19 cellular contexts compared by ENCODE assay signal in genomic region chr11:57729479-57729878, GRCh38. TPM values are rescaled to one million over a fixed set of nuclear protein-coding genes. Genes with fewer than 3 reads are reported as not detected.
DNase-seq lines count a peak whose midpoint lies in the region; ATAC-seq and TF ChIP-seq lines count a peak whose summit lies in the region.
"Had no signal": no experiment of that assay in that cellular context is flagged by ENCODE, and none has a peak within 500 bp of the region (broad histone marks: within the 10 kb centered on the region; RNA-seq: fewer than 3 reads in every experiment).

No MANE protein-coding gene starts in this region.

- H3K27ac Mint-ChIP-seq in IgD-negative memory B cell (peak overlapping the region in 2 of 3 donors; percentile 33 to 75), activated B cell treated with CpG ODN at 0.5 μM for 24 hours (peak overlapping the region; percentile 50), nephron progenitor cell (peak overlapping the region; percentile 39), progenitor cell of endocrine pancreas (no peak overlapping the region)

- H3K4me3 Mint-ChIP-seq in IgD-negative memory B cell, result peak overlapping the region in 3 of 4 donors; percentile 3 to 79 (median 75)
- H3K4me3 Mint-ChIP-seq in activated B cell treated with CpG ODN at 0.5 μM for 24 hours, result no peak overlapping the region
- H3K4me3 Mint-ChIP-seq in nephron progenitor cell, result no peak overlapping the region
- H3K4me3 Mint-ChIP-seq in progenitor cell of endocrine pancreas (ENCODE audit: low read depth), result no peak overlapping the region
- H3K4me3 Mint-ChIP-seq: CD4-positive, CD25-positive, alpha-beta regulatory T cell; T-cell had no signal

- no peaks in the 10 kb centered on the region for H3K9me3 Mint-ChIP-seq in IgD-negative memory B cell
- H3K9me3 Mint-ChIP-seq in activated B cell treated with CpG ODN at 0.5 μM for 24 hours, result no peaks in the 10 kb centered on the region
- H3K9me3 Mint-ChIP-seq in nephron progenitor cell, result no peaks in the 10 kb centered on the region
- no peaks in the 10 kb centered on the region for H3K9me3 Mint-ChIP-seq in progenitor cell of endocrine pancreas (ENCODE audit: low read depth)
- H3K9me3 Mint-ChIP-seq: CD4-positive, CD25-positive, alpha-beta regulatory T cell; T-cell had no signal

- ATAC-seq in GM21529 (IDR thresholded peaks at IDR 0.05; ENCODE audit: unreplicated experiment) (peak; percentile 62), activated B cell treated with CpG ODN at 0.5 μM for 24 hours (ENCODE audit: low read depth) (peak; percentile 58), GM19395 (IDR thresholded peaks at IDR 0.05; ENCODE audit: unreplicated experiment) (no peak)
- ATAC-seq: T-cell had no signal

- CTCF ChIA-PET in activated B cell treated with CpG ODN at 0.5 μM for 24 hours (lab: Charles Lee), result no interaction called here

- H3K36me3 Mint-ChIP-seq in IgD-negative memory B cell, result no peaks in the 10 kb centered on the region
- H3K36me3 Mint-ChIP-seq in activated B cell treated with CpG ODN at 0.5 μM for 24 hours (ENCODE audit: low read depth), result peaks cover 22% of the 10 kb centered on the region
- peaks cover 48% of the 10 kb centered on the region for H3K36me3 Mint-ChIP-seq in nephron progenitor cell (ENCODE audit: low read depth)
- H3K36me3 Mint-ChIP-seq in progenitor cell of endocrine pancreas (ENCODE audit: insufficient read depth), result peaks cover 4% of the 10 kb centered on the region
- H3K36me3 Mint-ChIP-seq: T-cell had no signal

- H3K27me3 Mint-ChIP-seq in IgD-negative memory B cell, result no peaks in the 10 kb centered on the region
- no peaks in the 10 kb centered on the region for H3K27me3 Mint-ChIP-seq in activated B cell treated with CpG ODN at 0.5 μM for 24 hours
- H3K27me3 Mint-ChIP-seq in nephron progenitor cell (ENCODE audit: low read depth, poor library complexity), result peaks cover 7% of the 10 kb centered on the region
- no peaks in the 10 kb centered on the region for H3K27me3 Mint-ChIP-seq in progenitor cell of endocrine pancreas
- H3K27me3 Mint-ChIP-seq: CD4-positive, CD25-positive, alpha-beta regulatory T cell; T-cell had no signal

- intact Hi-C loops in activated B cell treated with CpG ODN at 0.5 μM for 24 hours (cut with micrococcal nuclease), result no loop called here

- TF ChIP-seq CTCF in activated B cell treated with CpG ODN at 0.5 μM for 24 hours (IDR thresholded peaks at IDR 0.05), result no peak
- TF ChIP-seq CTCF in nephron progenitor cell (IDR thresholded peaks at IDR 0.05), result no peak
- no peak for TF ChIP-seq CTCF in progenitor cell of endocrine pancreas (IDR thresholded peaks at IDR 0.05; ENCODE audit: unreplicated experiment)

- POLR2A ChIA-PET in activated B cell treated with CpG ODN at 0.5 μM for 24 hours (lab: Charles Lee), result interaction anchor here (0.7 to 1.5 kb wide), 3 partner anchors 12 to 17 kb away, joined by 3 to 5 read pairs (median 5); partner anchors contain the start of genes MED19, SELENOH and TMX2

- no peak for DNase-seq in activated B cell treated with CpG ODN at 0.5 μM for 24 hours
- no peak for DNase-seq in nephron progenitor cell
- DNase-seq in progenitor cell of endocrine pancreas (ENCODE audit: low spot score, unreplicated experiment), result no peak
- DNase-seq in activated CD4-positive, alpha-beta T cell treated with anti-CD3 and anti-CD28 coated beads for 4 hours, result no peak
- DNase-seq: CD4-positive, CD25-positive, alpha-beta regulatory T cell; DMS53; KG1; MG63; NCI-H2029; NCI-H69; NK-92 treated with Interleukin-12 subunit alpha and Interleukin-12 subunit beta, amount 100 ng/mL, for 24 hours; PC-9; T-cell had no signal

- peaks cover 12 to 13% (median 12%) of the 10 kb centered on the region in 3 donors for H3K4me1 Mint-ChIP-seq in IgD-negative memory B cell
- peaks cover 10% of the 10 kb centered on the region for H3K4me1 Mint-ChIP-seq in activated B cell treated with CpG ODN at 0.5 μM for 24 hours
- peaks cover 11% of the 10 kb centered on the region for H3K4me1 Mint-ChIP-seq in nephron progenitor cell
- H3K4me1 Mint-ChIP-seq in progenitor cell of endocrine pancreas (ENCODE audit: low read depth), result no peaks in the 10 kb centered on the region

RNA-seq across cellular contexts. Expression of gene SELENOH, which starts 11.8 kb away (rescaled TPM):
- polyA plus RNA-seq in IgD-negative memory B cell, result 324 TPM
- total RNA-seq in activated B cell treated with CpG ODN at 0.5 μM for 24 hours (210 and 224 TPM in 2 replicates), progenitor cell of endocrine pancreas (206 and 223 TPM in 2 replicates)

RNA-seq across cellular contexts. Expression of gene TMX2, which starts 17.1 kb away (rescaled TPM):
- 76.1 TPM for polyA plus RNA-seq in IgD-negative memory B cell
- total RNA-seq in activated B cell treated with CpG ODN at 0.5 μM for 24 hours, result 53.2 and 53.3 TPM in 2 replicates
- 82.7 and 82.9 TPM in 2 replicates for total RNA-seq in progenitor cell of endocrine pancreas

RNA-seq across cellular contexts. Expression of gene MED19, which starts 17.5 kb away (rescaled TPM):
- 15.4 TPM for polyA plus RNA-seq in IgD-negative memory B cell
- total RNA-seq in activated B cell treated with CpG ODN at 0.5 μM for 24 hours, result 14.6 and 14.8 TPM in 2 replicates
- total RNA-seq in progenitor cell of endocrine pancreas, result 24.2 and 24.4 TPM in 2 replicates

RNA-seq across cellular contexts. Expression of gene BTBD18, which starts 22.1 kb away (rescaled TPM):
- 0.23 TPM for polyA plus RNA-seq in IgD-negative memory B cell
- total RNA-seq in activated B cell treated with CpG ODN at 0.5 μM for 24 hours (not detected in 2 replicates), progenitor cell of endocrine pancreas (not detected in 2 replicates)
- total RNA-seq: A673; CD4-positive, CD25-positive, alpha-beta regulatory T cell; HT1080; PC-9; SK-MEL-5 had no signal

RNA-seq across cellular contexts. Expression of gene CTNND1, which starts 32.1 kb away (rescaled TPM):
- 4.9 TPM for polyA plus RNA-seq in IgD-negative memory B cell
- total RNA-seq in activated B cell treated with CpG ODN at 0.5 μM for 24 hours, result 34.2 and 42.3 TPM in 2 replicates
- 346 and 367 TPM in 2 replicates for total RNA-seq in progenitor cell of endocrine pancreas

Comparison
In these comparisons a context has a peak if more than half of its experiments do, and no peak if none do; other contexts are left out.
1. H3K4me3 Mint-ChIP-seq: peak in IgD-negative memory B cell (3 of 4); none in activated B cell treated with CpG ODN at 0.5 μM for 24 hours (single experiment), nephron progenitor cell (single experiment) and progenitor cell of endocrine pancreas (single experiment).